ENCODE assay signal across 18 cellular contexts in genomic region chr2:8889978-8890377, GRCh38. TPM values are rescaled to one million over a fixed set of nuclear protein-coding genes. Genes with fewer than 3 reads are reported as not detected.
A peak's percentile ranks its signal among the peaks of the same experiment; 100 is the strongest.
DNase-seq lines count a peak whose midpoint lies in the region; ATAC-seq and TF ChIP-seq lines count a peak whose summit lies in the region.
"Had no signal": no experiment of that assay in that cellular context is flagged by ENCODE, and none has a peak within 500 bp of the region (broad histone marks: within the 10 kb centered on the region; RNA-seq: fewer than 3 reads in every experiment).

No MANE protein-coding gene starts in this region.

- H3K23ac ChIP-seq in H9 (ENCODE audit: insufficient read length, low read depth, low read length) = no peak overlapping the region

- no peaks in the 10 kb centered on the region for H3K79me1 ChIP-seq in H9 (ENCODE audit: insufficient read depth, low read depth, low read length, poor library complexity, severe bottlenecking)

- no peak for TF ChIP-seq POLR2A in thyroid gland (IDR thresholded peaks at IDR 0.05)

- H3K9ac ChIP-seq in H9 (ENCODE audit: extremely low read depth, insufficient read length, low read length) = no peak overlapping the region

- no peak overlapping the region for H3K4me3 Mint-ChIP-seq in H9
- H3K4me3 Mint-ChIP-seq: activated CD4-positive, alpha-beta T cell treated with anti-CD3 and anti-CD28 coated beads, Interleukin-2, amount 10 ng/mL, durations not matched to agents 24 days and 14 days; activated naive CD8-positive, alpha-beta T cell treated with anti-CD3 and anti-CD28 coated beads, Interleukin-2, amount 50 U/mL, for 24 hours had no signal

- BruUV-seq in PC-9 (replicated peaks; lab: Mats Ljungman, UMichigan) = no TSS peak

- peaks cover 5% of the 10 kb centered on the region; the same call in 1 of the 2 replicates for H3F3A ChIP-seq in PC-9 (ENCODE audit: insufficient read depth, low read depth)

- peaks cover 8% of the 10 kb centered on the region; the same call in 1 of the 2 replicates for H3K4me1 ChIP-seq in H9 (ENCODE audit: insufficient read depth, low read length)
- H3K4me1 ChIP-seq in thyroid gland = no peaks in the 10 kb centered on the region
- H3K4me1 ChIP-seq in PC-9 (replicated peaks; ENCODE audit: insufficient read depth) = no peaks in the 10 kb centered on the region
- H3K4me1 ChIP-seq: right lobe of liver had no signal

- no peak for DNase-seq in H9
- DNase-seq in NCI-H510A treated with DMSO at 0.1 percent for 48 hours (lab: John Stamatoyannopoulos, UW) = peak; percentile 68
- peak; percentile 7 for DNase-seq in fibroblast of mammary gland (ENCODE audit: low read depth)
- DNase-seq in thyroid gland = peak; percentile 28 to 46
- DNase-seq in PC-9 = no peak
- DNase-seq: activated CD4-positive, alpha-beta T cell treated with anti-CD3 and anti-CD28 coated beads, Interleukin-2, amount 10 ng/mL, durations not matched to agents 24 days and 14 days; activated naive CD8-positive, alpha-beta T cell treated with anti-CD3 and anti-CD28 coated beads, Interleukin-2, amount 50 U/mL, for 24 hours; activated T-cell treated with anti-CD3 and anti-CD28 coated beads, Interleukin-2, amount 50 U/mL, for 48 hours; Calu3; heart right ventricle; kidney glomerular epithelial cell; NCI-H1048; NCI-H1694 treated with DMSO at 0.1 percent for 48 hours; NCI-H446; right lobe of liver; stimulated activated CD4-positive, alpha-beta T cell treated with anti-CD3 and anti-CD28 coated beads, Interleukin-2, amount 100 ng/mL, for 48 hours had no signal

- no peak overlapping the region for H3K27ac ChIP-seq in H9 (ENCODE audit: insufficient read length, low read depth, low read length)
- no peak overlapping the region for H3K27ac ChIP-seq in thyroid gland
- no peak overlapping the region for H3K27ac ChIP-seq in PC-9
- H3K27ac ChIP-seq: heart right ventricle, right lobe of liver had no signal

- no peak overlapping the region for H4K91ac ChIP-seq in H9 (ENCODE audit: insufficient read length, low read depth, low read length)

- peak overlapping the region in 2 of 3 experiments; percentile 26 to 76; a peak in 4 of 7 replicates for H3K27ac Mint-ChIP-seq in H9
- H3K27ac Mint-ChIP-seq: activated CD4-positive, alpha-beta T cell treated with anti-CD3 and anti-CD28 coated beads, Interleukin-2, amount 10 ng/mL, durations not matched to agents 24 days and 14 days; activated naive CD8-positive, alpha-beta T cell treated with anti-CD3 and anti-CD28 coated beads, Interleukin-2, amount 50 U/mL, for 24 hours had no signal

- no peaks in the 10 kb centered on the region for H3K23me2 ChIP-seq in H9 (ENCODE audit: insufficient read length, low read depth, low read length, poor library complexity, severe bottlenecking)

- H3K9me3 ChIP-seq in H9 (ENCODE audit: control insufficient read depth, low read depth, low read length) = no peaks in the 10 kb centered on the region
- H3K9me3 ChIP-seq in thyroid gland = no peaks in the 10 kb centered on the region
- H3K9me3 ChIP-seq in PC-9 (ENCODE audit: insufficient read depth, low read depth) = no peaks in the 10 kb centered on the region
- H3K9me3 ChIP-seq: right lobe of liver had no signal

- no peak for TF ChIP-seq CTCF in H9 (conservative IDR thresholded peaks at IDR 0.05)
- TF ChIP-seq CTCF in fibroblast of mammary gland (conservative IDR thresholded peaks at IDR 0.05; ENCODE audit: control insufficient read depth, insufficient read depth, low read depth, low read length) = no peak
- TF ChIP-seq CTCF in thyroid gland (IDR thresholded peaks at IDR 0.05) = no peak
- TF ChIP-seq CTCF in PC-9 (conservative IDR thresholded peaks at IDR 0.05) = no peak

- no peaks in the 10 kb centered on the region for H3K9me2 ChIP-seq in PC-9 (ENCODE audit: insufficient read depth)

- H2BK12ac ChIP-seq in H9 (ENCODE audit: insufficient read length, low read depth, low read length) = no peak overlapping the region

- CTCF ChIA-PET in PC-9 (lab: Charles Lee) = no interaction called here

- POLR2A ChIA-PET in PC-9 (lab: Charles Lee; ENCODE audit: unreplicated experiment) = no interaction called here

- H3K27me3 ChIP-seq in H9 (ENCODE audit: insufficient read depth, low read length) (no peaks in the 10 kb centered on the region), thyroid gland (no peaks in the 10 kb centered on the region), PC-9 (ENCODE audit: insufficient read depth, low read depth) (no peaks in the 10 kb centered on the region)
- H3K27me3 ChIP-seq: heart right ventricle, right lobe of liver had no signal

- no peak overlapping the region for H3K18ac ChIP-seq in H9 (ENCODE audit: insufficient read length, low read depth, low read length)

- no peak overlapping the region for H2BK5ac ChIP-seq in H9 (ENCODE audit: insufficient read length, low read length)

- ATAC-seq in GM18867 (IDR thresholded peaks at IDR 0.05; ENCODE audit: unreplicated experiment) (no peak), HG02763 (IDR thresholded peaks at IDR 0.05; ENCODE audit: unreplicated experiment) (no peak)
- ATAC-seq: activated naive CD8-positive, alpha-beta T cell treated with anti-CD3 and anti-CD28 coated beads, Interleukin-2, amount 50 U/mL, for 24 hours; heart right ventricle; right lobe of liver had no signal

- H2AFZ ChIP-seq in H9 (ENCODE audit: low read length) = no peak overlapping the region
- no peak overlapping the region for H2AFZ ChIP-seq in PC-9

- H3K4me3 ChIP-seq in fibroblast of mammary gland (ENCODE audit: control insufficient read depth, low read depth, low read length) (no peak overlapping the region), thyroid gland (replicated peaks in 1 of 3) (no peak overlapping the region), PC-9 (no peak overlapping the region)
- H3K4me3 ChIP-seq: heart right ventricle, right lobe of liver had no signal

- no peak overlapping the region for H4K5ac ChIP-seq in H9 (ENCODE audit: insufficient read length, low read depth, low read length)

- no peak overlapping the region for H2BK20ac ChIP-seq in H9 (ENCODE audit: low read depth, low read length, poor library complexity, severe bottlenecking)

- H3K79me2 ChIP-seq in H9 (ENCODE audit: insufficient read depth, low read length) (no peaks in the 10 kb centered on the region), PC-9 (ENCODE audit: low read depth) (no peaks in the 10 kb centered on the region)

- H2BK15ac ChIP-seq in H9 (ENCODE audit: low read depth, low read length) = no peak overlapping the region

- no CpG with 5 or more reads among the region's 7 CpGs for WGBS in H9 (ENCODE audit: extremely low coverage, insufficient read length, low lambda C conversion rate)
- 58 to 66% methylated on average over 7 of the region's 7 CpGs for WGBS in thyroid gland, 2 donors

- H3K27me3 Mint-ChIP-seq in H9 (ENCODE audit: low read depth) = no peaks in the 10 kb centered on the region; the same call in 1 of the 2 replicates
- H3K27me3 Mint-ChIP-seq: activated naive CD8-positive, alpha-beta T cell treated with anti-CD3 and anti-CD28 coated beads, Interleukin-2, amount 50 U/mL, for 24 hours had no signal

- no peak overlapping the region for H3T11ph ChIP-seq in H9 (ENCODE audit: low read length)

- H3K36me3 ChIP-seq in thyroid gland = no peaks in the 10 kb centered on the region
- H3K36me3 ChIP-seq in PC-9 (ENCODE audit: low read depth) = 0 out of 2 replicates have a peak, but pooled peaks cover 4% of the 10 kb centered on the region
- H3K36me3 ChIP-seq: right lobe of liver had no signal

- H3K14ac ChIP-seq in H9 (ENCODE audit: insufficient read depth, low read length) = no peak overlapping the region

- H2AK5ac ChIP-seq in H9 (ENCODE audit: insufficient read length, low read length) = no peak overlapping the region

- H3K36me3 Mint-ChIP-seq in H9 (ENCODE audit: insufficient read depth in 1 of 3, low read depth in 3 of 3) = peaks cover 9 to 11% (median 9%) of the 10 kb centered on the region in 3 experiments; a peak in 6 of 7 replicates

- H4K20me1 ChIP-seq in H9 (ENCODE audit: control insufficient read depth, insufficient read depth, insufficient read length) = no peaks in the 10 kb centered on the region
- no peaks in the 10 kb centered on the region for H4K20me1 ChIP-seq in PC-9 (ENCODE audit: insufficient read depth)

- H4K8ac ChIP-seq in H9 (replicated peaks; ENCODE audit: insufficient read length, low read depth, low read length) = no peak overlapping the region

- H2BK120ac ChIP-seq in H9 (ENCODE audit: low read depth, low read length, poor library complexity, severe bottlenecking) = no peak overlapping the region

- no peak overlapping the region for H3K4ac ChIP-seq in H9 (ENCODE audit: low read depth, low read length)

- H3K4me1 Mint-ChIP-seq in H9 = peaks cover 25 to 39% of the 10 kb centered on the region in 2 experiments
- H3K4me1 Mint-ChIP-seq: activated CD4-positive, alpha-beta T cell treated with anti-CD3 and anti-CD28 coated beads, Interleukin-2, amount 10 ng/mL, durations not matched to agents 24 days and 14 days; activated naive CD8-positive, alpha-beta T cell treated with anti-CD3 and anti-CD28 coated beads, Interleukin-2, amount 50 U/mL, for 24 hours had no signal

- H3K4me2 ChIP-seq in H9 (ENCODE audit: insufficient read depth, insufficient read length, low read length) (no peak overlapping the region), PC-9 (no peak overlapping the region)

- no peak overlapping the region for H3K56ac ChIP-seq in H9 (ENCODE audit: insufficient read length, low read depth, low read length)

- H3K9me3 Mint-ChIP-seq in H9 = 0 out of 5 replicates have a peak, but pooled peaks cover 0 to 2% of the 10 kb centered on the region in 2 experiments
- H3K9me3 Mint-ChIP-seq: activated CD4-positive, alpha-beta T cell treated with anti-CD3 and anti-CD28 coated beads, Interleukin-2, amount 10 ng/mL, durations not matched to agents 24 days and 14 days; activated naive CD8-positive, alpha-beta T cell treated with anti-CD3 and anti-CD28 coated beads, Interleukin-2, amount 50 U/mL, for 24 hours had no signal

- intact Hi-C loops in thyroid gland (cut with DNase I) (no loop called here), PC-9 (cut with micrococcal nuclease; ENCODE audit: unreplicated experiment) (loop anchor here (10.0 kb wide), 1 partner anchor 315 kb away; the partner anchor contains the start of gene ASAP2)

RNA-seq across cellular contexts. Expression of gene KIDINS220, which starts 52.6 kb away (rescaled TPM):
- total RNA-seq in H9 (2021) (27.9 and 29.3 TPM in 2 replicates), thyroid gland (100 to 1,000 TPM in 1 of 4 donors, 10 to 100 TPM in 3; 74.0 to 140 (median 79.3) TPM), PC-9 (2021) (11.0 and 13.9 TPM in 2 replicates)

Comparison
In these comparisons a context has a peak if more than half of its experiments do, and no peak if none do; other contexts are left out.
1. DNase-seq: peak in NCI-H510A treated with DMSO at 0.1 percent for 48 hours (single experiment), fibroblast of mammary gland (single experiment) and thyroid gland (2 of 2); none in H9 (single experiment) and PC-9 (0 of 2).